11 cellular contexts compared by ENCODE assay signal in the genomic region with DNA sequence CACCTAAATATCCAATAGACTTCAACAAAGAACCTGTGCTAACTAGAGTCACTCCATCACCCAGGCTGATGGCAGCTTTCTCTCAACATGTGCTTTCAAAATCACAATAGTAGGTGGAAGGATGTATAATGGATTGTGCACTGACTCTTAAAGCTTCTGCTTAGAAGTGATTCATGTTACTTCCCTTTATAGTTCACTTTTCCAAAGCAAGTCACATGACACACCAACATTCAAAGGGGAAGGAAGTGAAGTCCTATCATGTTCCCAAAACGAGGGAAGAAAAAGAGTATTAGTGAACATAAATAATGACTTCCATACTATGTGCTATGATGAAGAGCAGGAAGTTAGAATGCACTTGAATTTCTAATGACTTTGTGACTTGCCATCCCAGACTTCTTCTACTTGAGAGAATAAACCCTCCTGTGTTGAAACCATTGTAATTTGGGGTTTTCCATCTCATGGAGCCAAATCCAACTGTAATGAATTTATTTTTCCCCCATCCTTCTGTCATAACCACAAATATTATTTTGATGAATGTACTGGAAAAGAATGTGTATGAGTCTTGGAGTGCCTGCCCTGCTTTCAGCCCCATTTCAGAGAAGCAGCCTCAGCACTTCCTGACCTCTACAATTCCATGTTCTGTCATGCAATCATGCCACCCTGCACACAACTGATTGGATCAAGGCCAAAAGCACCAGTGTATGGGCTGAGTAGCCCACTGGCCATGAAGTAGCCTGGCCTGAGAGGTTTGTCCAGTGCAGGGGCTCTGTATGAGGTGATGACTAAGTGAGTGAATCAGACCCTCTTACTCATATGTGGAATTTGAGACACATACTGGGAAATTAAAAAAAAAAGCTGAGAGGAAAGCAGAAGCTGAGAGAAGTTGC.
DNase-seq lines count a peak whose midpoint lies in the region; ATAC-seq, FAIRE-seq and TF ChIP-seq lines count a peak whose summit lies in the region.
"Had no signal": no experiment of that assay in that cellular context is flagged by ENCODE, and none has a peak within 500 bp of the region (broad histone marks: within the 10 kb centered on the region; RNA-seq: fewer than 3 reads in every experiment).

No MANE protein-coding gene starts in this region.

- DNase-seq in left ventricle myocardium superior (no peak), Right ventricle myocardium inferior (ENCODE audit: missing footprints) (no peak), SW 1271 (lab: John Stamatoyannopoulos, UW) (peak; percentile 78 to 94), foreskin keratinocyte (peak; percentile 98 to 99), urothelium cell line (ENCODE audit: low spot score) (peak; percentile 72), DMS 273 (lab: John Stamatoyannopoulos, UW; ENCODE audit: unreplicated experiment) (no peak), D341Med (ENCODE audit: low spot score) (no peak)
- DNase-seq: CD8-positive, alpha-beta memory T cell; naive B cell; NCI-H2029 had no signal

- H3K27ac ChIP-seq in foreskin keratinocyte: peak overlapping the region; percentile 48

- intact Hi-C loops in left ventricle myocardium superior (cut with micrococcal nuclease) (no loop called here), Right ventricle myocardium inferior (cut with DNase I) (no loop called here)

- ATAC-seq in left ventricle myocardium superior: peak; percentile 37
- no peak for ATAC-seq in Right ventricle myocardium inferior
- ATAC-seq in foreskin keratinocyte: peak; percentile 73
- no peak for ATAC-seq in HG03439 (IDR thresholded peaks at IDR 0.05; ENCODE audit: unreplicated experiment)

- peaks cover 43% of the 10 kb centered on the region for H3K4me1 ChIP-seq in foreskin keratinocyte

- no peaks in the 10 kb centered on the region for H3K27me3 ChIP-seq in foreskin keratinocyte

- no peak for TF ChIP-seq CTCF in foreskin keratinocyte (conservative IDR thresholded peaks at IDR 0.05)

- FAIRE-seq in urothelium cell line (lab: Jason Lieb, UNC): peak; percentile 13

Comparison
In these comparisons a context has a peak if more than half of its experiments do, and no peak if none do; other contexts are left out.
1. ATAC-seq: peak in left ventricle myocardium superior (single experiment) and foreskin keratinocyte (single experiment); none in Right ventricle myocardium inferior (single experiment) and HG03439 (single experiment).
2. DNase-seq: peak in SW 1271 (2 of 2), foreskin keratinocyte (2 of 2) and urothelium cell line (single experiment); none in left ventricle myocardium superior (single experiment), Right ventricle myocardium inferior (single experiment), DMS 273 (single experiment) and D341Med (single experiment).